ENCODE assay signal across 8 cellular contexts in genomic region chr2:112690853-112691390, GRCh38. TPM values are rescaled to one million over a fixed set of nuclear protein-coding genes. Genes with fewer than 3 reads are reported as not detected.
DNase-seq lines count a peak whose midpoint lies in the region; ATAC-seq and TF ChIP-seq lines count a peak whose summit lies in the region.

No MANE protein-coding gene starts in this region.

- H3K9me3 ChIP-seq in BE2C, result no peaks in the 10 kb centered on the region

- peak; percentile 56 for TF ChIP-seq CTCF in BE2C (IDR thresholded peaks at IDR 0.05; ENCODE audit: low read depth, low read length)

- H3K36me3 ChIP-seq in BE2C, result no peaks in the 10 kb centered on the region

- no peaks in the 10 kb centered on the region for H3K4me1 ChIP-seq in BE2C

- DNase-seq in BE2C, result peak; percentile 56
- peak; percentile 51 for DNase-seq in NCI-H1694 (lab: John Stamatoyannopoulos, UW)
- peak; percentile 48 for DNase-seq in cerebellar cortex (ENCODE audit: low spot score)
- peak; percentile 61 for DNase-seq in left kidney (ENCODE audit: low read depth, low spot score)
- DNase-seq in stimulated activated CD4-positive, alpha-beta T cell treated with anti-CD3 and anti-CD28 coated beads, Interleukin-4, amount 100 ng/mL, for 48 hours (ENCODE audit: low read depth in 2 of 2), result peak; percentile 52 to 53
- no peak for DNase-seq in LoVo (ENCODE audit: low spot score)

- ATAC-seq in GM19397 (IDR thresholded peaks at IDR 0.05; ENCODE audit: unreplicated experiment), result peak; percentile 49
- ATAC-seq in activated CD4-positive, CD25-positive, alpha-beta regulatory T cell treated with anti-CD3 and anti-CD28 coated beads, Interleukin-2, amount 50 U/mL, for 24 hours, result peak; percentile 59 to 67

- H3K27me3 ChIP-seq in BE2C, result no peaks in the 10 kb centered on the region

- no peak overlapping the region for H3K4me3 ChIP-seq in BE2C (ENCODE audit: low read depth, low read length)

RNA-seq across cellular contexts. Expression of gene NT5DC4, which starts 29.9 kb away (rescaled TPM):
- polyA plus RNA-seq in BE2C (2012; ENCODE audit: insufficient read depth, insufficient read length, low read depth), result not detected

RNA-seq across cellular contexts. Expression of gene SLC20A1, which starts 45.2 kb away (rescaled TPM):
- polyA plus RNA-seq in BE2C (2012; ENCODE audit: insufficient read depth, insufficient read length, low read depth), result 24.0 TPM
